In the genomic region with DNA sequence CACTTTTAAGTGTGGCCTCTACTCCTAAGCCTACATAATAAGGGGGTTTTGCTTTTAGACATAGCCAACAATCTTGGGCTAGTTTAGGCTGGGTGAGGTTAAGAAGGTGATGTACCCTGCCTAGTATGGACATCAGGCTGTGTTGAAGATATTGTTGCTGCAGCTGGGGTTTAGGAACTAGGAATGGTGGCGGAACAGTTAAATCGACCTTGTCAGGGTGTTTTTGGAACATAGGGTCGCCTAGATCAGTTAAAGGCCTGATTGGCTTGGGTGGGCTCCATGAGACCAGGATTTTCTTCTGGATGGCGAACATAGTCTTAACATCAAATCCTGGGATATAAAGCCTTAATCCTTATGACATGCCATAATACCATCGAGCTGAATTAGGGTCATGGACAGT, we compare ENCODE assay signal across 9 cellular contexts.
"Had no signal": no experiment of that assay in that cellular context is flagged by ENCODE, and none has a peak within 500 bp of the region (broad histone marks: within the 10 kb centered on the region; RNA-seq: fewer than 3 reads in every experiment).

No MANE protein-coding gene starts in this region.

- FAIRE-seq: H54, HTR-8/SVneo had no signal

- H2AFZ ChIP-seq: GM23248 had no signal

- DNase-seq: GM23248, GOT3, H9, HCEC 1CT, IMR-90, KBM-7 had no signal

- H3K4me2 ChIP-seq: KMS-11 had no signal

- H3K27ac ChIP-seq: GM23248, KMS-11 had no signal

- H3K4me3 ChIP-seq: GM23248 had no signal

- H3K9ac ChIP-seq: GM23248, KMS-11 had no signal
